ENCODE assay signal across 26 cellular contexts in genomic region chr15:80798911-80799310, GRCh38. TPM values are rescaled to one million over a fixed set of nuclear protein-coding genes. Genes with fewer than 3 reads are reported as not detected.
"Had no signal": no experiment of that assay in that cellular context is flagged by ENCODE, and none has a peak within 500 bp of the region (broad histone marks: within the 10 kb centered on the region; RNA-seq: fewer than 3 reads in every experiment).

No MANE protein-coding gene starts in this region.

- DNase-seq: activated CD4-positive, alpha-beta memory T cell treated with anti-CD3 and anti-CD28 coated beads for 36 hours; activated CD4-positive, alpha-beta T cell treated with anti-CD3 and anti-CD28 coated beads, Interleukin-2, amount 10 ng/mL, durations not matched to agents 7 days and 5 days; activated CD4-positive, CD25-positive, alpha-beta regulatory T cell; activated CD8-positive, alpha-beta memory T cell treated with anti-CD3 and anti-CD28 coated beads for 24 hours; activated effector memory CD4-positive, alpha-beta T cell treated with anti-CD3 and anti-CD28 coated beads, Interleukin-2, amount 50 U/mL, for 16 hours; activated naive CD4-positive, alpha-beta T cell treated with Interleukin-2 at 50 U/mL for 16 hours; activated naive CD8-positive, alpha-beta T cell treated with anti-CD3 and anti-CD28 coated beads, Interleukin-2, amount 50 U/mL, for 24 hours; activated T-cell treated with anti-CD3 and anti-CD28 coated beads, Interleukin-2, amount 50 U/mL, for 4 hours; amniotic stem cell; KG1; NCI-H1048; NCI-H146; NCI-H187 treated with DMSO at 0.1 percent for 48 hours; NCI-H2107; NCI-H510A treated with DMSO at 0.1 percent for 48 hours; NCI-H774; NK-92 treated with Interleukin-12 subunit alpha and Interleukin-12 subunit beta, amount 100 ng/mL, for 24 hours; OCI-M1; RPMI8226; SJCRH30; T-helper 17 cell; T-helper 9 cell had no signal

- ATAC-seq: activated naive CD4-positive, alpha-beta T cell treated with anti-CD3 and anti-CD28 coated beads, Interleukin-2, amount 50 U/mL, for 72 hours; activated naive CD8-positive, alpha-beta T cell treated with anti-CD3 and anti-CD28 coated beads, Interleukin-2, amount 50 U/mL, for 24 hours; activated T-cell treated with anti-CD3 and anti-CD28 coated beads, Interleukin-2, amount 50 U/mL, for 4 hours; Panc1; Right ventricle myocardium inferior; T-helper 17 cell had no signal

- H3K4me1 ChIP-seq: ascending aorta, SJCRH30 had no signal

- H3K27ac ChIP-seq: ascending aorta, SJCRH30 had no signal

- H3K9me3 ChIP-seq: ascending aorta, SJCRH30 had no signal

- H3K27me3 ChIP-seq: ascending aorta, SJCRH30 had no signal

- H3K36me3 ChIP-seq: ascending aorta, SJCRH30 had no signal

- H3K4me3 ChIP-seq: ascending aorta, SJCRH30 had no signal

RNA-seq across cellular contexts. Expression of gene CEMIP, which starts 19.7 kb away (rescaled TPM):
- total RNA-seq: activated CD4-positive, alpha-beta T cell treated with anti-CD3 and anti-CD28 coated beads, Interleukin-2, amount 10 ng/mL, durations not matched to agents 7 days and 5 days; activated naive CD4-positive, alpha-beta T cell treated with anti-CD3 and anti-CD28 coated beads, Interleukin-2, amount 50 U/mL, for 72 hours; ascending aorta had no signal
